Comparison of ENCODE assay signal across 19 cellular contexts in the genomic region with DNA sequence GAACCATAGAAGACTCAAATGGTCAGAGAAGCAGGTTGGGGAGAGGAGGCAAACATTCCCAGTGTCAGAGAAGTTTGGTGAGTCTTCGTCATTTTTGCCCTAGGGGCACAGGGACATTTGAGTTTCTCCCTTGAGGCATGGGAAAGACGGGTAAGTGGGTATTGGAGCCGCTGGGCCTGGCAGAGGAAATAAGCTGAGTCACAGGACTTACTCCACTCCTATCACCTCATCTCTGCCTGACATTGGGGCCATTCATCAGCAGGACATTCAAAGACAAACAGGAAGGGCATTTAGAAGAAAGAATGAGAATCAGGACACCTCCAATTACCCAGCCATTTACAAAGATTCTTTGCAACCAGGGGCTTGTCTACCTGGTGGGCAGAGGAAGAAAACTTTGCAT.
DNase-seq lines count a peak whose midpoint lies in the region; ATAC-seq lines count a peak whose summit lies in the region.
"Had no signal": no experiment of that assay in that cellular context is flagged by ENCODE, and none has a peak within 500 bp of the region (broad histone marks: within the 10 kb centered on the region; RNA-seq: fewer than 3 reads in every experiment).

No MANE protein-coding gene starts in this region.

- H3K4me1 ChIP-seq in HUES48 (ENCODE audit: control insufficient read depth, insufficient read depth, low read length), result peaks cover 33% of the 10 kb centered on the region
- H3K4me1 ChIP-seq: Caco-2 had no signal

- H3K9me3 ChIP-seq in HUES48 (ENCODE audit: control insufficient read depth, insufficient read depth, low read length), result no peaks in the 10 kb centered on the region
- H3K9me3 ChIP-seq: Caco-2, SK-N-SH had no signal

- no peak overlapping the region for H3K27ac Mint-ChIP-seq in activated T-helper 17 cell treated with anti-CD3 and anti-CD28 coated beads, Interleukin-2, amount 50 U/mL, for 72 hours
- H3K27ac Mint-ChIP-seq: B cell; CD4-positive, CD25-positive, alpha-beta regulatory T cell had no signal

- H3K4me1 Mint-ChIP-seq in activated T-helper 17 cell treated with anti-CD3 and anti-CD28 coated beads, Interleukin-2, amount 50 U/mL, for 72 hours, result no peaks in the 10 kb centered on the region
- H3K4me1 Mint-ChIP-seq: B cell; CD4-positive, CD25-positive, alpha-beta regulatory T cell had no signal

- DNase-seq in RPMI7951 (ENCODE audit: low read depth) (peak; percentile 22), islet precursor cell (peak; percentile 96), germinal center (ENCODE audit: low spot score) (no peak), NCI-H1048 (lab: John Stamatoyannopoulos, UW) (no peak)
- DNase-seq: Caco-2; CD4-positive, CD25-positive, alpha-beta regulatory T cell; DMS153; GOT3; IMR-90; Kasumi-1; NCI-H1105 treated with DMSO at 0.1 percent for 48 hours; NCI-H187 treated with DMSO at 0.1 percent for 48 hours; SK-N-SH; T-helper 1 cell had no signal

- H3K9me3 Mint-ChIP-seq in activated T-helper 17 cell treated with anti-CD3 and anti-CD28 coated beads, Interleukin-2, amount 50 U/mL, for 72 hours, result peaks cover 3% of the 10 kb centered on the region

- no peaks in the 10 kb centered on the region for H3K36me3 ChIP-seq in HUES48 (ENCODE audit: control insufficient read depth, insufficient read depth, low read length)

- no peak overlapping the region for H3K9ac ChIP-seq in HUES48 (ENCODE audit: low read depth, low read length)
- H3K9ac ChIP-seq: SK-N-SH had no signal

- H3K4me3 ChIP-seq in HUES48 (ENCODE audit: low read depth, low read length), result no peak overlapping the region

- no peak for ATAC-seq in activated T-helper 17 cell treated with anti-CD3 and anti-CD28 coated beads, Interleukin-2, amount 50 U/mL, for 72 hours (replicated peaks)
- no peak for ATAC-seq in HG03045 (IDR thresholded peaks at IDR 0.05; ENCODE audit: unreplicated experiment)
- ATAC-seq: Right ventricle myocardium inferior had no signal

- H3K27me3 Mint-ChIP-seq in activated T-helper 17 cell treated with anti-CD3 and anti-CD28 coated beads, Interleukin-2, amount 50 U/mL, for 72 hours, result peaks cover 24% of the 10 kb centered on the region

- no peaks in the 10 kb centered on the region for H3K36me3 Mint-ChIP-seq in activated T-helper 17 cell treated with anti-CD3 and anti-CD28 coated beads, Interleukin-2, amount 50 U/mL, for 72 hours (ENCODE audit: low read depth)
- H3K36me3 Mint-ChIP-seq: CD4-positive, CD25-positive, alpha-beta regulatory T cell had no signal

- no peak overlapping the region for H3K4me3 Mint-ChIP-seq in activated T-helper 17 cell treated with anti-CD3 and anti-CD28 coated beads, Interleukin-2, amount 50 U/mL, for 72 hours
- H3K4me3 Mint-ChIP-seq: B cell; CD4-positive, CD25-positive, alpha-beta regulatory T cell had no signal

- H3K27ac ChIP-seq in HUES48 (ENCODE audit: low read depth, low read length), result peak overlapping the region; percentile 62

- H3K27me3 ChIP-seq in HUES48 (ENCODE audit: control insufficient read depth, insufficient read depth, low read length), result peaks cover 13% of the 10 kb centered on the region; the same call in 1 of the 2 replicates

Comparison
In these comparisons a context has a peak if more than half of its experiments do, and no peak if none do; other contexts are left out.
1. DNase-seq: peak in RPMI7951 (single experiment) and islet precursor cell (single experiment); none in germinal center (single experiment) and NCI-H1048 (single experiment).